In the genomic region with DNA sequence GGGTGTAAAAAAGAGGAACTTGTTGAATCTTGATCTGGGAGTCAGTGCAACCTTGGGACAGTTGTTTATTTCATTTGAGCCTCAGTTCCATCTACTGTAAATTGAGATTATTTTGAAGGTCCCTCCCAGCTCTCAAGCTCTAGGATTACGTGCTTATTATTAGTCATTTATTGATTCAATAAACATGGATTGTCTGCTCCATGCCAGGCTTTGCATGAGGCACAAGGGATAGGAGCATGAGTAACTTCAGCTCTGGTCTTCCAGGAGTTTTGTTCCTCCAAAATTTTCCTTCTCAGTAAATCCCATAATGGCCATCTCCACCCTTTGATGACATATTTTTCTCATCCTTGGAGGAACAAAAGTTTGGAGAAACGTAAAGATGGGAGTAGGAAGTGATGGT, we compare ENCODE assay signal across 27 cellular contexts.
"Had no signal": no experiment of that assay in that cellular context is flagged by ENCODE, and none has a peak within 500 bp of the region (broad histone marks: within the 10 kb centered on the region; RNA-seq: fewer than 3 reads in every experiment).

No MANE protein-coding gene starts in this region.

- H3K4me1 ChIP-seq: SJSA1 had no signal

- FAIRE-seq: HepG2, RCC 7860 had no signal

- H3K27me3 ChIP-seq: MG63, SJSA1 had no signal

- H3K27ac ChIP-seq: SJSA1, SK-N-MC had no signal

- H3K4me3 ChIP-seq: MG63, SJSA1, SK-N-MC had no signal

- H3K9me3 ChIP-seq: MG63, SJSA1 had no signal

- H3K36me3 ChIP-seq: MG63, SJSA1 had no signal

- DNase-seq: IMR-90; Karpas-422; KG1; MG63; MV-4-11; NCI-H1048; NCI-H1105; NCI-H1417; NCI-H1436 treated with DMSO at 0.1 percent for 48 hours; NCI-H1694; NCI-H187 treated with DMSO at 0.1 percent for 48 hours; NCI-H2029 treated with DMSO at 0.1 percent for 48 hours; NCI-H2171 treated with DMSO at 0.1 percent for 48 hours; NCI-H345; NCI-H446 treated with DMSO at 0.1 percent for 48 hours; NCI-H510A treated with DMSO at 0.1 percent for 48 hours; NCI-H526; NCI-H748 treated with DMSO at 0.1 percent for 48 hours; NK-92 treated with Interleukin-12 subunit alpha and Interleukin-12 subunit beta, amount 100 ng/mL, for 24 hours; Right ventricle myocardium superior; RPMI8226; SIG-M5; T-cell had no signal

- ATAC-seq: HepG2, T-cell had no signal
